16 cellular contexts compared by ENCODE assay signal in the genomic region with DNA sequence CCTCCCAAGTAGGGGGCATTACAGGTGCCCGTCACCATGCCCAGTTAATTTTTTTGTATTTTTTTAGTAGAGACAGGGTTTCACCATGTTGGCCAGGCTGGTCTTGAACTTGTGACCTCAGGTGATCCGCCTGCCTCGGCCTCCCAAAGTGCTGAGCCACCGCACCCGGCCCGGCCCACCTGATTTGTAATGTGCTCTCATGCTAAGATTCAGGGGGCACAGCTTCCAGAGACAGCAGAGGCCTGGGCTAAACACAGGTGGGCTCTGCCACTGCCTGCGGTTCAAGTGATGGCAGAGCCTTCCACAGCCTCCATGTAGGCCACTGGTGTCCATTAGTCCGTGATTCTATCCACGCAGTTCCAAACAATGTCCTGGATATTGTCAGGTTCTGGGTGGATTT.
DNase-seq lines count a peak whose midpoint lies in the region; ATAC-seq and TF ChIP-seq lines count a peak whose summit lies in the region.
"Had no signal": no experiment of that assay in that cellular context is flagged by ENCODE, and none has a peak within 500 bp of the region (broad histone marks: within the 10 kb centered on the region; RNA-seq: fewer than 3 reads in every experiment).

No MANE protein-coding gene starts in this region.

- H3K79me2 ChIP-seq in OCI-LY7 (ENCODE audit: insufficient read depth, low read depth, low read length), result no peaks in the 10 kb centered on the region

- no peak for TF ChIP-seq POLR2A in gastroesophageal sphincter (IDR thresholded peaks at IDR 0.05)
- TF ChIP-seq POLR2A in spleen (IDR thresholded peaks at IDR 0.05), result no peak

- no peaks in the 10 kb centered on the region for H3K9me3 ChIP-seq in gastroesophageal sphincter
- no peaks in the 10 kb centered on the region for H3K9me3 ChIP-seq in muscle layer of colon (ENCODE audit: low read length)
- H3K9me3 ChIP-seq in spleen, result no peaks in the 10 kb centered on the region
- H3K9me3 ChIP-seq in OCI-LY7 (ENCODE audit: low read length), result no peaks in the 10 kb centered on the region
- H3K9me3 ChIP-seq in endodermal cell (ENCODE audit: control insufficient read depth, low read length), result no peaks in the 10 kb centered on the region
- H3K9me3 ChIP-seq: BE2C, Caco-2 had no signal

- H3K4me1 Mint-ChIP-seq in endodermal cell, result peaks cover 22% of the 10 kb centered on the region

- H3K27me3 ChIP-seq in gastroesophageal sphincter (no peaks in the 10 kb centered on the region), muscle layer of colon (ENCODE audit: control insufficient read depth in 1 of 2, insufficient read depth in 2 of 2, low read length in 2 of 2) (no peaks in the 10 kb centered on the region), spleen (replicated peaks in 1 of 7) (no peaks in the 10 kb centered on the region), endodermal cell (ENCODE audit: control insufficient read depth, insufficient read depth, low read length, poor library complexity, severe bottlenecking) (no peaks in the 10 kb centered on the region)
- H3K27me3 ChIP-seq: BE2C had no signal

- no peak for TF ChIP-seq EP300 in gastroesophageal sphincter (IDR thresholded peaks at IDR 0.05)

- no peak for ATAC-seq in gastroesophageal sphincter
- ATAC-seq: HCT116 had no signal

- H3K9ac ChIP-seq in muscle layer of colon (ENCODE audit: low read length), result no peak overlapping the region
- H3K9ac ChIP-seq in endodermal cell (ENCODE audit: extremely low read depth, low read length, poor library complexity, severe bottlenecking), result no peak overlapping the region

- no peaks in the 10 kb centered on the region for H3K9me2 ChIP-seq in OCI-LY7 (ENCODE audit: insufficient read depth, low read length)

- CTCF ChIA-PET in OCI-LY7 (lab: Charles Lee; ENCODE audit: unreplicated experiment), result no interaction called here

- WGBS in gastroesophageal sphincter (ENCODE audit: low coverage in 1 of 2), 2 donors, result 100% methylated on average over 1 of the region's 9 CpGs; no CpG with 5 or more reads in 1 of the 2 donors
- 91 to 98% (median 94%) methylated on average over 9 of the region's 9 CpGs for WGBS in spleen, 5 donors
- WGBS in endodermal cell (ENCODE audit: insufficient coverage in 1 of 2, insufficient read length in 1 of 2), 2 experiments, result 95 to 100% methylated on average over 7 to 9 of the region's 9 CpGs

- H3K36me3 ChIP-seq in gastroesophageal sphincter (peaks cover 0 to 48% of the 10 kb centered on the region in 2 donors), muscle layer of colon (ENCODE audit: insufficient read depth, low read length) (peaks cover 31% of the 10 kb centered on the region), spleen (peaks cover 0 to 31% (median 5%) of the 10 kb centered on the region in 6 donors), OCI-LY7 (ENCODE audit: insufficient read depth, low read length) (no peaks in the 10 kb centered on the region), endodermal cell (ENCODE audit: control insufficient read depth, insufficient read depth, low read length) (peaks cover 26% of the 10 kb centered on the region)
- H3K36me3 ChIP-seq: BE2C had no signal

- BruUV-seq in OCI-LY7 (replicated peaks; lab: Mats Ljungman, UMichigan), result no TSS peak

- no peak overlapping the region for H3K27ac Mint-ChIP-seq in endodermal cell
- H3K27ac Mint-ChIP-seq: HFFc6 had no signal

- H3K9me3 Mint-ChIP-seq in endodermal cell, result no peaks in the 10 kb centered on the region
- H3K9me3 Mint-ChIP-seq: HFFc6 had no signal

- no peak overlapping the region for H2AFZ ChIP-seq in OCI-LY7 (ENCODE audit: low read length)

- H3K4me3 ChIP-seq in gastroesophageal sphincter, result no peak overlapping the region
- no peak overlapping the region for H3K4me3 ChIP-seq in muscle layer of colon (ENCODE audit: low read depth in 1 of 2, low read length in 2 of 2)
- no peak overlapping the region for H3K4me3 ChIP-seq in spleen
- H3K4me3 ChIP-seq in OCI-LY7 (ENCODE audit: low read depth, low read length, poor library complexity, severe bottlenecking), result no peak overlapping the region
- H3K4me3 ChIP-seq in endodermal cell (ENCODE audit: low read length), result no peak overlapping the region

- peaks cover 37% of the 10 kb centered on the region for H3K36me3 Mint-ChIP-seq in endodermal cell (ENCODE audit: low read depth)

- no peak overlapping the region for H3K4me3 Mint-ChIP-seq in endodermal cell
- H3K4me3 Mint-ChIP-seq: CD4-positive, CD25-positive, alpha-beta regulatory T cell; HFFc6 had no signal

- no peaks in the 10 kb centered on the region for H4K20me1 ChIP-seq in OCI-LY7 (ENCODE audit: insufficient read depth, low read length)

- H3K27me3 Mint-ChIP-seq in endodermal cell (ENCODE audit: insufficient read depth), result no peaks in the 10 kb centered on the region
- H3K27me3 Mint-ChIP-seq: CD4-positive, CD25-positive, alpha-beta regulatory T cell had no signal

- TF ChIP-seq CTCF in gastroesophageal sphincter (IDR thresholded peaks at IDR 0.05), result no peak
- TF ChIP-seq CTCF in spleen (IDR thresholded peaks at IDR 0.05 in 8 of 11, conservative IDR thresholded peaks at IDR 0.05 in 3 of 11), result no peak
- TF ChIP-seq CTCF in OCI-LY7 (conservative IDR thresholded peaks at IDR 0.05; ENCODE audit: low read length), result no peak
- TF ChIP-seq CTCF in endodermal cell (conservative IDR thresholded peaks at IDR 0.05), result no peak

- DNase-seq in spleen (peak; percentile 61), OCI-LY7 (ENCODE audit: low spot score) (no peak), SKM-1 (lab: John Stamatoyannopoulos, UW; ENCODE audit: unreplicated experiment) (no peak), endodermal cell (no peak)
- DNase-seq: ACHN; BE2C; C1 segment of cervical spinal cord; Caco-2; CD4-positive, CD25-positive, alpha-beta regulatory T cell; GOT3; H7; HFFc6; IMR-90 had no signal

- H3K4me2 ChIP-seq in OCI-LY7 (ENCODE audit: low read length), result no peak overlapping the region

- H3K27ac ChIP-seq in gastroesophageal sphincter (peak overlapping the region in 3 of 4 donors; percentile 80 to 93 (median 85)), muscle layer of colon (ENCODE audit: low read depth, low read length) (peak overlapping the region; percentile 48), spleen (no peak overlapping the region), OCI-LY7 (ENCODE audit: low read depth, low read length, poor library complexity, severe bottlenecking) (no peak overlapping the region), endodermal cell (ENCODE audit: low read depth, low read length) (no peak overlapping the region)

- intact Hi-C loops in spleen (cut with DNase I; ENCODE audit: low total_unique reads) (no loop called here), OCI-LY7 (cut with micrococcal nuclease; ENCODE audit: unreplicated experiment) (no loop called here)

- peaks cover 0 to 50% (median 18%) of the 10 kb centered on the region in 3 donors for H3K4me1 ChIP-seq in gastroesophageal sphincter
- peaks cover 40% of the 10 kb centered on the region for H3K4me1 ChIP-seq in muscle layer of colon (ENCODE audit: insufficient read depth, low read length)
- peaks cover 0 to 12% (median 8%) of the 10 kb centered on the region in 6 donors for H3K4me1 ChIP-seq in spleen
- H3K4me1 ChIP-seq in OCI-LY7 (ENCODE audit: insufficient read depth, low read length, poor library complexity, severe bottlenecking), result peaks cover 8% of the 10 kb centered on the region
- H3K4me1 ChIP-seq in endodermal cell (ENCODE audit: control insufficient read depth, insufficient read depth, low read length), result peaks cover 5% of the 10 kb centered on the region
- H3K4me1 ChIP-seq: Caco-2 had no signal

- POLR2A ChIA-PET in OCI-LY7 (lab: Charles Lee), result no interaction called here

Comparison
In these comparisons a context has a peak if more than half of its experiments do, and no peak if none do; other contexts are left out.
1. H3K27ac ChIP-seq: peak in gastroesophageal sphincter (3 of 4) and muscle layer of colon (single experiment); none in spleen (0 of 8), OCI-LY7 (single experiment) and endodermal cell (single experiment).